In genomic region chr2:113734187-113734586, GRCh38 we compare ENCODE assay signal across 16 cellular contexts. TPM values are rescaled to one million over a fixed set of nuclear protein-coding genes. Genes with fewer than 3 reads are reported as not detected.
A peak's percentile ranks its signal among the peaks of the same experiment; 100 is the strongest.
DNase-seq lines count a peak whose midpoint lies in the region; ATAC-seq and TF ChIP-seq lines count a peak whose summit lies in the region.
"Had no signal": no experiment of that assay in that cellular context is flagged by ENCODE, and none has a peak within 500 bp of the region (broad histone marks: within the 10 kb centered on the region; RNA-seq: fewer than 3 reads in every experiment).

No MANE protein-coding gene starts in this region.

- ATAC-seq in GM18870 (IDR thresholded peaks at IDR 0.05; ENCODE audit: unreplicated experiment) (peak; percentile 95), GM21723 (IDR thresholded peaks at IDR 0.05; ENCODE audit: unreplicated experiment) (peak; percentile 85), HG03354 (IDR thresholded peaks at IDR 0.05; ENCODE audit: poor library complexity, severe bottlenecking, unreplicated experiment) (peak; percentile 56)

- no peak overlapping the region for H3K27ac ChIP-seq in A673 (ENCODE audit: low read depth, low read length, poor library complexity, severe bottlenecking)
- H3K27ac ChIP-seq: ovary, SJSA1, uterus had no signal

- H3K36me3 ChIP-seq in A673 (ENCODE audit: insufficient read depth, low read length, poor library complexity, severe bottlenecking), result no peaks in the 10 kb centered on the region
- H3K36me3 ChIP-seq: ovary, uterus had no signal

- no peaks in the 10 kb centered on the region for H3K4me1 ChIP-seq in A673 (ENCODE audit: insufficient read depth, low read length, poor library complexity, severe bottlenecking)
- H3K4me1 ChIP-seq: SJSA1, uterus had no signal

- no peak overlapping the region for H3K4me3 ChIP-seq in A673 (ENCODE audit: low read depth, low read length, poor library complexity, severe bottlenecking)
- H3K4me3 ChIP-seq: ovary, SJSA1, uterus had no signal

- intact Hi-C loops in A673 (cut with micrococcal nuclease; ENCODE audit: unreplicated experiment), result no loop called here

- DNase-seq in GM10248 (ENCODE audit: extremely low spot score) (peak; percentile 36), HCEC 1CT (no peak), A673 (ENCODE audit: low spot score) (no peak), islet precursor cell (no peak), putamen (ENCODE audit: low spot score) (no peak)
- DNase-seq: aorta; DMS 273 treated with DMSO at 0.1 percent for 48 hours; NCI-H1417; NCI-H748 treated with DMSO at 0.1 percent for 48 hours; ovary; stimulated activated CD4-positive, alpha-beta T cell treated with anti-CD3 and anti-CD28 coated beads, Interleukin-15, amount 100 ng/mL, for 24 hours; uterus had no signal

- H3K9me3 ChIP-seq in A673 (ENCODE audit: low read depth, low read length, poor library complexity, severe bottlenecking), result no peaks in the 10 kb centered on the region
- H3K9me3 ChIP-seq: ovary, SJSA1, uterus had no signal

- POLR2A ChIA-PET in GM10248 (lab: Yijun Ruan, JAX), result interaction anchor here (0.6 kb wide), 1 partner anchor 20 kb away, joined by 3 read pairs; no protein-coding TSS in a partner anchor
- POLR2A ChIA-PET in A673 (lab: Charles Lee; ENCODE audit: low non-redundant PET), result no interaction called here

- TF ChIP-seq CTCF in GM10248 (IDR thresholded peaks at IDR 0.05; ENCODE audit: control extremely low read depth, extremely low read depth, low read depth, missing control alignments), result no peak
- TF ChIP-seq CTCF in A673 (conservative IDR thresholded peaks at IDR 0.05; ENCODE audit: low read depth, low read length), result no peak

- no TSS peak for BruUV-seq in A673 (replicated peaks; lab: Mats Ljungman, UMichigan)

- CTCF ChIA-PET in GM10248 (lab: Yijun Ruan, JAX) (interaction anchor here (1.0 to 1.7 kb wide), 3 partner anchors 8 to 244 kb away, joined by 3 to 8 read pairs (median 3); no protein-coding TSS in a partner anchor), A673 (lab: Charles Lee) (no interaction called here)

- no peaks in the 10 kb centered on the region for H3K27me3 ChIP-seq in A673 (replicated peaks; ENCODE audit: insufficient read depth, low read depth, low read length, poor library complexity)
- H3K27me3 ChIP-seq: ovary, SJSA1, uterus had no signal

RNA-seq across cellular contexts. Expression of gene SLC35F5, which starts 22.3 kb away (rescaled TPM):
- total RNA-seq in A673 (2021), result 26.2 and 28.0 TPM in 2 replicates
